ENCODE assay signal across 26 cellular contexts in the genomic region with DNA sequence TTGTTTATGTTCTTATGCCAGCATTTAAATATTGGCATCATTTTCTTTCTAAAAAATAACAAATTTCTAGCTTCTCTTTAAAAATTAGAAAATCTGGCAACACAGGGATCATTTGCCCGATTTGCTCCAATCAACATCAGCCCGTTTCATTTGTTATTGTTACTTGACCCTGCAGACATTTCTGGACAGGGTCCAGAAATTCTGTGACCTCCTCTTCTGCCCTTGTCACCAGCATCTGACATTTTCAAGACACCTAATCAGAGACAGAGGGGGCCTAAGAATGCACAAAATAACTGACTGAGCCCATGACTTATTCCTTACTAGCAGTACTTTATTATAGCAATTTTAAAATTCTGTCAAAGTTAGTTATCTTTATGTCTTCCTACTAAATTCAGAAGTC.
"Had no signal": no experiment of that assay in that cellular context is flagged by ENCODE, and none has a peak within 500 bp of the region (broad histone marks: within the 10 kb centered on the region; RNA-seq: fewer than 3 reads in every experiment).

No MANE protein-coding gene starts in this region.

- H2AFZ ChIP-seq: parathyroid adenoma had no signal

- H3K4me3 ChIP-seq: coronary artery, esophagus squamous epithelium, heart right ventricle, lower lobe of right lung, mucosa of descending colon, prostate gland, right atrium auricular region, stomach, thyroid gland had no signal

- H3K4me1 ChIP-seq: esophagus squamous epithelium, parathyroid adenoma, prostate gland, stomach had no signal

- DNase-seq: effector memory CD4-positive, alpha-beta T cell; erythroblast; esophagus squamous epithelium; foreskin melanocyte; glutamatergic neuron; heart right ventricle; hippocampal formation; islet precursor cell; kidney glomerular epithelial cell; left ventricle myocardium superior; lower lobe of right lung; mucosa of descending colon; naive B cell; stimulated activated CD4-positive, alpha-beta T cell treated with anti-CD3 and anti-CD28 coated beads, Interleukin-2, amount 100 ng/mL, for 24 hours; stimulated activated CD4-positive, alpha-beta T cell treated with anti-CD3 and anti-CD28 coated beads, Interleukin-4, amount 100 ng/mL, for 24 hours; stimulated activated naive CD4-positive, alpha-beta T cell treated with Interleukin-2 at 50 U/mL for 16 hours; stomach; thyroid gland had no signal

- ATAC-seq: heart right ventricle; left ventricle myocardium superior; lower lobe of right lung; mucosa of descending colon; natural killer cell treated with Interleukin-12 subunit alpha and Interleukin-12 subunit beta and Interleukin-15 and Interleukin-18, amount 100 ng/mL, for 72 hours; sciatic nerve; stimulated activated effector memory CD8-positive, alpha-beta T cell treated with anti-CD3 and anti-CD28 coated beads, Interleukin-12 subunit alpha, Interleukin-12 subunit beta, amount 100 ng/mL, for 72 hours had no signal

- H3K27ac ChIP-seq: coronary artery, esophagus squamous epithelium, lower lobe of right lung, neutrophil, parathyroid adenoma, prostate gland, right atrium auricular region, stomach, thyroid gland had no signal

- H3K9ac ChIP-seq: parathyroid adenoma had no signal

- H3K27me3 ChIP-seq: esophagus squamous epithelium, heart right ventricle, neutrophil, right atrium auricular region, stomach, thyroid gland had no signal

- H3K9me3 ChIP-seq: esophagus squamous epithelium, lower lobe of right lung, mucosa of descending colon, neutrophil, prostate gland, right atrium auricular region, stomach, thyroid gland had no signal

- H3K36me3 ChIP-seq: esophagus squamous epithelium, heart right ventricle, lower lobe of right lung, neutrophil, prostate gland, right atrium auricular region, stomach, thyroid gland had no signal

- H3K79me2 ChIP-seq: parathyroid adenoma had no signal
